Comparison of ENCODE assay signal across 12 cellular contexts in the genomic region with DNA sequence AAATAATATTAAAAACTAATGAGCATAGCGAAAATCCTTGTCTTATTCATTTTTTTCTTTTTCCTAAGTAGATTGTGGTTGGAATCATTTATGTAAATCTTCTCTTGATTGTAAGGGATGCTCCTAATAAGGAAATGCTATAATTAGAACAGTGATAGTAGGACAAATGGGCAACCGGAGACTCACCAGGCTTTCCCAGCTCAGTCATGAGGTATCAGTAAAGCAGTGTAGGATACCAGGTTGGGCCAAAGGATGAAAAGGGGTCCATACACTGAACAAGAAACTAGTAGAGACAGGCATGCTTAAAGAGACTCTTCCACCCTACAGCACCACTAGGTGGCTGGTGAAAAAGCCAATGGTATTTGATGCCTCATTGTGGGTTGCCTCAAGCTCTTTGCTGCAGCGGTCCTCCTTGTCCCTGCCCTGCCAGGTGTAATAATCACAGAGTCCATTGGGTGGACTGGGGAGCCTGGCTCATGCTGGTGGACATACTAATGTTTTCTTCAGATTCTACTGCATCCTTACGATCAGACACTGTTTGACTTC.
DNase-seq lines count a peak whose midpoint lies in the region; ATAC-seq, FAIRE-seq and TF ChIP-seq lines count a peak whose summit lies in the region.
"Had no signal": no experiment of that assay in that cellular context is flagged by ENCODE, and none has a peak within 500 bp of the region (broad histone marks: within the 10 kb centered on the region; RNA-seq: fewer than 3 reads in every experiment).

No MANE protein-coding gene starts in this region.

- H3K36me3 ChIP-seq in bronchial epithelial cell (ENCODE audit: control insufficient read depth, insufficient read depth, low read length) = no peaks in the 10 kb centered on the region
- H3K36me3 ChIP-seq: Peyer's patch had no signal

- no peak overlapping the region for H3K27ac Mint-ChIP-seq in activated T-helper 2 cell treated with anti-CD3 and anti-CD28 coated beads, Interferon-gamma antibody, Interleukin-2, Interleukin-4, amounts not matched to agents 10 μg/mL and 5 μg/mL and 100 μg/mL, durations not matched to agents 14 hours and 24 hours and 36 hours

- ATAC-seq in HG02678 (IDR thresholded peaks at IDR 0.05; ENCODE audit: unreplicated experiment) = no peak
- ATAC-seq: mucosa of descending colon had no signal

- FAIRE-seq in bronchial epithelial cell (lab: Jason Lieb, UNC) = no peak
- FAIRE-seq: keratinocyte had no signal

- no peaks in the 10 kb centered on the region for H3K27me3 Mint-ChIP-seq in activated T-helper 2 cell treated with anti-CD3 and anti-CD28 coated beads, Interferon-gamma antibody, Interleukin-2, Interleukin-4, amounts not matched to agents 10 μg/mL and 5 μg/mL and 100 μg/mL, durations not matched to agents 14 hours and 24 hours and 36 hours (ENCODE audit: low read depth)

- no peak overlapping the region for H3K4me3 ChIP-seq in LNCaP clone FGC (ENCODE audit: low read depth, low read length)
- no peak overlapping the region for H3K4me3 ChIP-seq in bronchial epithelial cell (ENCODE audit: low read depth, low read length)
- H3K4me3 ChIP-seq: mucosa of descending colon, Peyer's patch had no signal

- no peak overlapping the region for H3K4me3 Mint-ChIP-seq in activated T-helper 2 cell treated with anti-CD3 and anti-CD28 coated beads, Interferon-gamma antibody, Interleukin-2, Interleukin-4, amounts not matched to agents 10 μg/mL and 5 μg/mL and 100 μg/mL, durations not matched to agents 14 hours and 24 hours and 36 hours (ENCODE audit: low read depth)

- intact Hi-C loops in activated T-helper 2 cell treated with anti-CD3 and anti-CD28 coated beads, Interferon-gamma antibody, Interleukin-2, Interleukin-4, amounts not matched to agents 10 μg/mL and 5 μg/mL and 100 μg/mL, durations not matched to agents 14 hours and 24 hours and 36 hours (cut with micrococcal nuclease) = no loop called here

- DNase-seq in DMS53 (lab: John Stamatoyannopoulos, UW) (peak; percentile 24), DMS53 treated with DMSO at 0.1 percent for 48 hours (lab: John Stamatoyannopoulos, UW; ENCODE audit: unreplicated experiment) (no peak), LNCaP clone FGC (ENCODE audit: low read depth) (no peak), bronchial epithelial cell (ENCODE audit: low read depth) (no peak), myocyte (ENCODE audit: low read depth) (peak; percentile 7), NCI-H2107 (lab: John Stamatoyannopoulos, UW) (no peak)
- DNase-seq in activated T-helper 2 cell treated with anti-CD3 and anti-CD28 coated beads, Interferon-gamma antibody, Interleukin-2, Interleukin-4, amounts not matched to agents 10 μg/mL and 5 μg/mL and 100 μg/mL, durations not matched to agents 14 hours and 24 hours and 36 hours (ENCODE audit: low spot score) = no peak
- DNase-seq: activated CD4-positive, alpha-beta T cell treated with anti-CD3 and anti-CD28 coated beads, Interleukin-2, amount 50 U/mL, for 1 hour; mucosa of descending colon; Peyer's patch had no signal

- no peaks in the 10 kb centered on the region for H3K27me3 ChIP-seq in bronchial epithelial cell (ENCODE audit: control insufficient read depth, insufficient read depth, low read length)
- H3K27me3 ChIP-seq: Peyer's patch had no signal

- no peaks in the 10 kb centered on the region for H3K4me1 Mint-ChIP-seq in activated T-helper 2 cell treated with anti-CD3 and anti-CD28 coated beads, Interferon-gamma antibody, Interleukin-2, Interleukin-4, amounts not matched to agents 10 μg/mL and 5 μg/mL and 100 μg/mL, durations not matched to agents 14 hours and 24 hours and 36 hours (ENCODE audit: low read depth)

- H3K9me3 Mint-ChIP-seq in activated T-helper 2 cell treated with anti-CD3 and anti-CD28 coated beads, Interferon-gamma antibody, Interleukin-2, Interleukin-4, amounts not matched to agents 10 μg/mL and 5 μg/mL and 100 μg/mL, durations not matched to agents 14 hours and 24 hours and 36 hours = no peaks in the 10 kb centered on the region

- TF ChIP-seq CTCF in LNCaP clone FGC (IDR thresholded peaks at IDR 0.05; ENCODE audit: control insufficient read depth, extremely low read depth, insufficient read depth) (0 out of 2 replicates have a peak, but pooled peaks have one; percentile 15), bronchial epithelial cell (IDR thresholded peaks at IDR 0.05; ENCODE audit: insufficient read depth, low read length, severe bottlenecking) (peak; percentile 14)

- no peaks in the 10 kb centered on the region for H3K36me3 Mint-ChIP-seq in activated T-helper 2 cell treated with anti-CD3 and anti-CD28 coated beads, Interferon-gamma antibody, Interleukin-2, Interleukin-4, amounts not matched to agents 10 μg/mL and 5 μg/mL and 100 μg/mL, durations not matched to agents 14 hours and 24 hours and 36 hours (ENCODE audit: low read depth)

Comparison
In these comparisons a context has a peak if more than half of its experiments do, and no peak if none do; other contexts are left out.
1. DNase-seq: peak in DMS53 (single experiment) and myocyte (single experiment); none in DMS53 treated with DMSO at 0.1 percent for 48 hours (single experiment), LNCaP clone FGC (single experiment), bronchial epithelial cell (single experiment), activated T-helper 2 cell treated with anti-CD3 and anti-CD28 coated beads, Interferon-gamma antibody, Interleukin-2, Interleukin-4, amounts not matched to agents 10 μg/mL and 5 μg/mL and 100 μg/mL, durations not matched to agents 14 hours and 24 hours and 36 hours (single experiment) and NCI-H2107 (single experiment).